ENCODE assay signal across 1 cellular context in the genomic region with DNA sequence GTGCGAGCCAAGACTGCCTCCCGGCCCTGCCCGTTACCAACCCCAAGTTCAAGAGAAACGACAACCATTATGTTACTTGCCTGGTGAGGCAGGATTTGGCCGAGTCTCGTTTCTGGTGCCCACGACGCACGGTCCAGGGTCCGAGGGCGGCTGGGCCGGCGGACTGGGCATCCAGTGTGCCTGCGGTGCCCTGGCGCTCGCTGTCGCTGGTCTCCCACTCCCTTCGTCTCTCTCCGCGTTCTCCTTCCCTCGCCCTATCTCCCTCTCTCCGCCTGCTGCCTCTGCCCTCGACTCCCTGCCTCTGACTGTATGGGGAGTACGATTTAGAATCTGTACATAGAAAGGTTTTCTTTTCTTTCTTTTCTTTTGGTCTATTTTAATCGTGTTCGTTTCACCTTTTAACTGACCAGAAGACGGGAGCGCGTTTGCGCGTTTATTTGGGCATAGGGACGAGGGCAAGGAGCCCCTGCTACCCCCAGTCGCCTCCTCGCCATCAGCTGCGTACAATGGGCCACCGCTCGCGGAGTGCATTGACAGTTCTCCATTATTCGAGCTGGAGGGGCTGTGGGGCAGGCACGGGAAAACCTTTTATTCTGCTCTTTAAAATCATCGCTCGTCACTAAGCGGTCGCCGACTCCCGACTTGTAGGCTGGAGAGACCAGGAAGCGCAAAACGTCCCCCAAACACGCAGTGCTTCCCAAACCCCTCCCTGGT.
A peak's percentile ranks its signal among the peaks of the same experiment; 100 is the strongest.
TF ChIP-seq lines count a peak whose summit lies in the region.

No MANE protein-coding gene starts in this region.

TF ChIP-seq in HEK293, 187 proteins besides CTCF, POLR2A, EP300 and RAD21 (continued from another document):
- TF ChIP-seq ZNF366 (tag by site-specific recombination; conservative IDR thresholded peaks at IDR 0.05) = peak; percentile 69; the same call in 1 of the 2 replicates
